ENCODE assay signal across 11 cellular contexts in the genomic region with DNA sequence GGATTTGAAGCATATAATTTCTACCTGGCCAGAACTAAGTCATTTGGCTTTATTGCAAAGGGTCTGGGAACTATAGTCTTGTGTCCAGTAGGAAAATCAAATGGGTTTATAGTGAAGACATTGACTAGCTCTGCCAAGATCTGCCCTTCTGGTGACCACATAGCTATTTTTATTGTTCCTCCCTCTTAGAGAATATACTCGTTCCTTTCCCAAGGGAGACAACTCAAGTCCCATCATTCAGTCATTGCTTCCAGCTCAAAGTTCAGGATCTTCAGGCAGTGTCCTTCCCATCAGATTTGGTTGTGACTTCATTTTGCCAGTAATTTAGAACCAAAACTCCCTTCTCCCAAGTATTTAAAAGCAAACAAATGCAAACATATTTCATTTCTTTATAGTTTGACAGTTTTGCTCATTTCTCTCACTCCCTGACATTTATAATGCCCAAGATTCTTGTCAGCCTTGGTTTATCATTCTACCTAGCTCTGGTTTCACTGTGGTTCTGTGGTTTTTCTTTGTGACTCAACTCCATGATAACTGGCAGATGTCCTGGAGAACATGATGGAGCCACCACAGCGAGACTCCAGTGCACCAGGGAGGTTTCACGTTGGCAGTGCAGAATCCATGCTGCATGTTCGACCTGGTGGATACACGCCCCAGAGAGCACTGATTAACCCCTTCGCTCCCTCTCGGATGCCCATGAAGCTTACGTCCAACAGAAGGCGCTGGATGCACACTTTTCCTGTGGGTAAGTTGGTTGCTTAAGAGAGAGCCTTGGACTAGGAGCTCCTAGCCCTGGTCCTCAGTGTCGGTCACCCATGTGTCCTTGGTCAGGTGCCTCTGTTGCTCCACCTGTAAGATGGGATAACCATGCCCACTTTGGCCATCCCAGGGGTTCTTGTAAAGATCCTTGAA.
DNase-seq lines count a peak whose midpoint lies in the region; ATAC-seq and TF ChIP-seq lines count a peak whose summit lies in the region.
"Had no signal": no experiment of that assay in that cellular context is flagged by ENCODE, and none has a peak within 500 bp of the region (broad histone marks: within the 10 kb centered on the region; RNA-seq: fewer than 3 reads in every experiment).

No MANE protein-coding gene starts in this region.

- H3K27ac Mint-ChIP-seq in activated CD8-positive, alpha-beta memory T cell treated with anti-CD3 and anti-CD28 coated beads, Interleukin-2, amount 10 ng/mL, durations not matched to agents 7 days and 5 days = no peak overlapping the region
- H3K27ac Mint-ChIP-seq: natural killer cell treated with Interleukin-12 subunit alpha and Interleukin-12 subunit beta and Interleukin-15 and Interleukin-18, amount 100 ng/mL, for 72 hours had no signal

- H3K4me1 Mint-ChIP-seq in activated CD8-positive, alpha-beta memory T cell treated with anti-CD3 and anti-CD28 coated beads, Interleukin-2, amount 10 ng/mL, durations not matched to agents 7 days and 5 days = peaks cover 15% of the 10 kb centered on the region

- H3K4me3 ChIP-seq in choroid plexus epithelial cell (ENCODE audit: low read depth, low read length) = no peak overlapping the region
- no peak overlapping the region for H3K4me3 ChIP-seq in heart left ventricle
- H3K4me3 ChIP-seq: transverse colon had no signal

- H3K27ac ChIP-seq in heart left ventricle = no peak overlapping the region
- H3K27ac ChIP-seq: transverse colon had no signal

- peak; percentile 42 for DNase-seq in activated CD8-positive, alpha-beta memory T cell treated with anti-CD3 and anti-CD28 coated beads, Interleukin-2, amount 10 ng/mL, durations not matched to agents 7 days and 5 days
- no peak for DNase-seq in activated CD8-positive, alpha-beta memory T cell treated with anti-CD3 and anti-CD28 coated beads, Interleukin-2, amount 50 U/mL, for 4 hours
- peak; percentile 9 for DNase-seq in NCI-H69 (lab: John Stamatoyannopoulos, UW)
- DNase-seq in choroid plexus epithelial cell (ENCODE audit: low read depth) = peak; percentile 29
- peak; percentile 22 for DNase-seq in stimulated activated CD4-positive, alpha-beta T cell treated with anti-CD3 and anti-CD28 coated beads, Interleukin-4, amount 100 ng/mL, for 24 hours
- DNase-seq in HT-29 (ENCODE audit: low spot score) = no peak
- no peak for DNase-seq in NCI-H1417 treated with DMSO at 0.1 percent for 48 hours (lab: John Stamatoyannopoulos, UW)
- no peak for DNase-seq in heart left ventricle
- DNase-seq: activated gamma-delta T cell treated with Interleukin-2 at 50 U/mL for 16 hours, transverse colon had no signal

- TF ChIP-seq CTCF in choroid plexus epithelial cell (conservative IDR thresholded peaks at IDR 0.05; ENCODE audit: low read depth, low read length) = peak; percentile 26
- no peak for TF ChIP-seq CTCF in heart left ventricle (IDR thresholded peaks at IDR 0.05)

- CTCF ChIA-PET in activated CD8-positive, alpha-beta memory T cell treated with anti-CD3 and anti-CD28 coated beads, Interleukin-2, amount 10 ng/mL, durations not matched to agents 7 days and 5 days (lab: Charles Lee) = no interaction called here

- intact Hi-C loops in heart left ventricle (cut with DNase I) = no loop called here

- no peak for ATAC-seq in activated CD8-positive, alpha-beta memory T cell treated with anti-CD3 and anti-CD28 coated beads, Interleukin-2, amount 10 ng/mL, durations not matched to agents 7 days and 5 days
- no peak for ATAC-seq in heart left ventricle
- ATAC-seq: natural killer cell treated with Interleukin-12 subunit alpha and Interleukin-12 subunit beta and Interleukin-15 and Interleukin-18, amount 100 ng/mL, for 72 hours had no signal

- WGBS in heart left ventricle, 4 donors = 80 to 82% (median 81%) methylated on average over 10 of the region's 10 CpGs

- H3K9me3 ChIP-seq in heart left ventricle = no peaks in the 10 kb centered on the region
- H3K9me3 ChIP-seq: transverse colon had no signal

- H3K27me3 ChIP-seq in heart left ventricle = no peaks in the 10 kb centered on the region
- H3K27me3 ChIP-seq: transverse colon had no signal

- peaks cover 71% of the 10 kb centered on the region for H3K36me3 Mint-ChIP-seq in activated CD8-positive, alpha-beta memory T cell treated with anti-CD3 and anti-CD28 coated beads, Interleukin-2, amount 10 ng/mL, durations not matched to agents 7 days and 5 days

- no peak overlapping the region for H3K4me3 Mint-ChIP-seq in activated CD8-positive, alpha-beta memory T cell treated with anti-CD3 and anti-CD28 coated beads, Interleukin-2, amount 10 ng/mL, durations not matched to agents 7 days and 5 days
- H3K4me3 Mint-ChIP-seq: natural killer cell treated with Interleukin-12 subunit alpha and Interleukin-12 subunit beta and Interleukin-15 and Interleukin-18, amount 100 ng/mL, for 72 hours had no signal

- no peaks in the 10 kb centered on the region for H3K9me3 Mint-ChIP-seq in activated CD8-positive, alpha-beta memory T cell treated with anti-CD3 and anti-CD28 coated beads, Interleukin-2, amount 10 ng/mL, durations not matched to agents 7 days and 5 days (ENCODE audit: low read depth)
- H3K9me3 Mint-ChIP-seq: natural killer cell treated with Interleukin-12 subunit alpha and Interleukin-12 subunit beta and Interleukin-15 and Interleukin-18, amount 100 ng/mL, for 72 hours had no signal

- H3K4me1 ChIP-seq in heart left ventricle = no peaks in the 10 kb centered on the region

- peaks cover 0 to 100% (median 98%) of the 10 kb centered on the region in 9 donors for H3K36me3 ChIP-seq in heart left ventricle

- no peaks in the 10 kb centered on the region for H3K27me3 Mint-ChIP-seq in activated CD8-positive, alpha-beta memory T cell treated with anti-CD3 and anti-CD28 coated beads, Interleukin-2, amount 10 ng/mL, durations not matched to agents 7 days and 5 days
- H3K27me3 Mint-ChIP-seq: natural killer cell treated with Interleukin-12 subunit alpha and Interleukin-12 subunit beta and Interleukin-15 and Interleukin-18, amount 100 ng/mL, for 72 hours had no signal

- TF ChIP-seq POLR2A in heart left ventricle (IDR thresholded peaks at IDR 0.05) = no peak

Comparison
In these comparisons a context has a peak if more than half of its experiments do, and no peak if none do; other contexts are left out.
1. DNase-seq: peak in activated CD8-positive, alpha-beta memory T cell treated with anti-CD3 and anti-CD28 coated beads, Interleukin-2, amount 10 ng/mL, durations not matched to agents 7 days and 5 days (single experiment), NCI-H69 (single experiment), choroid plexus epithelial cell (single experiment) and stimulated activated CD4-positive, alpha-beta T cell treated with anti-CD3 and anti-CD28 coated beads, Interleukin-4, amount 100 ng/mL, for 24 hours (single experiment); none in activated CD8-positive, alpha-beta memory T cell treated with anti-CD3 and anti-CD28 coated beads, Interleukin-2, amount 50 U/mL, for 4 hours (single experiment), HT-29 (single experiment), NCI-H1417 treated with DMSO at 0.1 percent for 48 hours (single experiment) and heart left ventricle (0 of 5).